33 cellular contexts compared by ENCODE assay signal in the genomic region with DNA sequence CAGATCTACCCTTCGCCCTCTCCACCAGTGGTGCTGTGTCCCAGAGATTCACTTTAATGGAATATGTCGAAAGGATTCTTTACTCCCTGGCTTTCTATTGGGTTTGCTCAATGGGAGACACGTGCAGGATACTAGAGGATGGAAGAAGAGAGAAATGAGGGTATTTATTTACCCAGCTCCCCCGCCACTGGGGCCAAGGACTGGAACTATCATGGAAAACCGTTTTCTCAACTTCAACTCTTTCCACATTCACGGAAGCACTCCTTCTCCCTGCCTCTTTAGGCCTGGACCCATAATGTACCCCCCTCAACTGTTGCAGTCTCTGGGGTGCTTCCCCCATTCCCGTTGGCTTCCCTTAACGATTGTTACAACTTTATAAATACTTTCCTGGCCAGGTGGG. TPM values are rescaled to one million over a fixed set of nuclear protein-coding genes. Genes with fewer than 3 reads are reported as not detected.
DNase-seq lines count a peak whose midpoint lies in the region; ATAC-seq, FAIRE-seq and TF ChIP-seq lines count a peak whose summit lies in the region.
"Had no signal": no experiment of that assay in that cellular context is flagged by ENCODE, and none has a peak within 500 bp of the region (broad histone marks: within the 10 kb centered on the region; RNA-seq: fewer than 3 reads in every experiment).

No MANE protein-coding gene starts in this region.

- H3K4me3 ChIP-seq in RWPE2 (ENCODE audit: severe bottlenecking) = no peak overlapping the region
- no peak overlapping the region for H3K4me3 ChIP-seq in astrocyte (ENCODE audit: insufficient read depth, low read depth, low read length)
- H3K4me3 ChIP-seq: A549; BLaER1; BLaER1 treated with 17β-estradiol and CSF1 and Interleukin-3, amounts not matched to agents 10 nM and 100 nM had no signal

- peak; percentile 51 for DNase-seq in RWPE2 (ENCODE audit: low spot score)
- no peak for DNase-seq in astrocyte (ENCODE audit: low read depth)
- DNase-seq in COLO668 (lab: John Stamatoyannopoulos, UW; ENCODE audit: unreplicated experiment) = no peak
- no peak for DNase-seq in natural killer cell
- DNase-seq: 8988T; ACHN; AML-193; BE2C; C1 segment of cervical spinal cord; Calu3; CD4-positive, alpha-beta memory T cell; CD4-positive, alpha-beta T cell; CD4-positive, CD25-positive, alpha-beta regulatory T cell; CD8-positive, alpha-beta memory T cell; CD8-positive, alpha-beta T cell; COR-L47; DMS 273 treated with DMSO at 0.1 percent for 48 hours; DMS153; DMS53; DMS79; DMS79 treated with DMSO at 0.1 percent for 48 hours; DND-41; EL had no signal

- intact Hi-C loops in natural killer cell (cut with micrococcal nuclease) = no loop called here

- no peak overlapping the region for H3K4me3 Mint-ChIP-seq in astrocyte (ENCODE audit: unreplicated experiment)
- H3K4me3 Mint-ChIP-seq in natural killer cell = no peak overlapping the region
- H3K4me3 Mint-ChIP-seq: B cell; CD14-positive monocyte; CD4-positive, alpha-beta memory T cell; CD4-positive, alpha-beta T cell; CD4-positive, CD25-positive, alpha-beta regulatory T cell; CD8-positive, alpha-beta memory T cell; CD8-positive, alpha-beta T cell had no signal

- H4K20me1 ChIP-seq in astrocyte (ENCODE audit: insufficient read depth, low read length) = no peaks in the 10 kb centered on the region
- H4K20me1 ChIP-seq: BLaER1; BLaER1 treated with 17β-estradiol and CSF1 and Interleukin-3, amounts not matched to agents 10 nM and 100 nM had no signal

- no peaks in the 10 kb centered on the region for H3K27me3 ChIP-seq in RWPE2 (ENCODE audit: insufficient read depth, poor library complexity, severe bottlenecking)
- peaks cover 1% of the 10 kb centered on the region for H3K27me3 ChIP-seq in astrocyte (ENCODE audit: insufficient read depth, low read length)
- H3K27me3 ChIP-seq: BE2C; BLaER1; BLaER1 treated with 17β-estradiol and CSF1 and Interleukin-3, amounts not matched to agents 10 nM and 100 nM had no signal

- no peak for TF ChIP-seq CTCF in RWPE2 (IDR thresholded peaks at IDR 0.05; ENCODE audit: poor library complexity, severe bottlenecking)
- TF ChIP-seq CTCF in astrocyte (IDR thresholded peaks at IDR 0.05; ENCODE audit: insufficient read depth, low read depth, low read length) = no peak
- TF ChIP-seq CTCF in natural killer cell (IDR thresholded peaks at IDR 0.05) = no peak

- no peaks in the 10 kb centered on the region for H3K79me2 ChIP-seq in astrocyte (ENCODE audit: insufficient read depth, low read length)

- H3K27me3 Mint-ChIP-seq in astrocyte (ENCODE audit: low read depth, unreplicated experiment) (peaks cover 5% of the 10 kb centered on the region), natural killer cell (ENCODE audit: low read depth in 2 of 2) (peaks cover 0 to 3% of the 10 kb centered on the region in 2 donors)
- H3K27me3 Mint-ChIP-seq: B cell; CD4-positive, alpha-beta T cell had no signal

- FAIRE-seq in astrocyte (lab: Jason Lieb, UNC) = no peak
- FAIRE-seq: A204.1, A549, D721Med had no signal

- H3K9me3 Mint-ChIP-seq in astrocyte (ENCODE audit: unreplicated experiment) (no peaks in the 10 kb centered on the region), natural killer cell (no peaks in the 10 kb centered on the region)
- H3K9me3 Mint-ChIP-seq: CD4-positive, alpha-beta T cell; CD8-positive, alpha-beta memory T cell; CD8-positive, alpha-beta T cell had no signal

- no peak overlapping the region for H3K9ac ChIP-seq in astrocyte (ENCODE audit: low read length)
- H3K9ac ChIP-seq: BLaER1; BLaER1 treated with 17β-estradiol and CSF1 and Interleukin-3, amounts not matched to agents 10 nM and 100 nM had no signal

- H3K4me2 ChIP-seq in astrocyte (ENCODE audit: low read length) = no peak overlapping the region
- H3K4me2 ChIP-seq: A549; BLaER1; BLaER1 treated with 17β-estradiol and CSF1 and Interleukin-3, amounts not matched to agents 10 nM and 100 nM had no signal

- no peak overlapping the region for H3K27ac ChIP-seq in RWPE2 (ENCODE audit: poor library complexity, severe bottlenecking)
- no peak overlapping the region for H3K27ac ChIP-seq in astrocyte (ENCODE audit: low read depth, low read length)
- H3K27ac ChIP-seq: 22Rv1; A549; BLaER1; BLaER1 treated with 17β-estradiol and CSF1 and Interleukin-3, amounts not matched to agents 10 nM and 100 nM; C4-2B had no signal

- H2AFZ ChIP-seq in astrocyte (ENCODE audit: low read depth, low read length) = no peak overlapping the region

- no peaks in the 10 kb centered on the region for H3K9me3 ChIP-seq in RWPE2 (ENCODE audit: severe bottlenecking)
- H3K9me3 ChIP-seq in astrocyte (ENCODE audit: insufficient read depth, low read depth, low read length) = no peaks in the 10 kb centered on the region
- H3K9me3 ChIP-seq: BE2C, Caco-2 had no signal

- H3K27ac Mint-ChIP-seq in astrocyte (ENCODE audit: unreplicated experiment) = peak overlapping the region; percentile 6
- H3K27ac Mint-ChIP-seq in natural killer cell = no peak overlapping the region
- H3K27ac Mint-ChIP-seq: B cell; CD14-positive monocyte; CD4-positive, alpha-beta memory T cell; CD4-positive, alpha-beta T cell; CD4-positive, CD25-positive, alpha-beta regulatory T cell; CD8-positive, alpha-beta memory T cell; CD8-positive, alpha-beta T cell had no signal

- no peak for ATAC-seq in RWPE2 (ENCODE audit: low read depth)
- no peak for ATAC-seq in natural killer cell
- ATAC-seq: A549; CD8-positive, alpha-beta T cell had no signal

- H3K36me3 Mint-ChIP-seq in astrocyte (ENCODE audit: low read depth, unreplicated experiment) (no peaks in the 10 kb centered on the region), natural killer cell (no peaks in the 10 kb centered on the region)
- H3K36me3 Mint-ChIP-seq: CD14-positive monocyte; CD4-positive, alpha-beta memory T cell; CD4-positive, CD25-positive, alpha-beta regulatory T cell; CD8-positive, alpha-beta memory T cell; CD8-positive, alpha-beta T cell had no signal

- H3K36me3 ChIP-seq in RWPE2 (ENCODE audit: low read depth) = no peaks in the 10 kb centered on the region
- no peaks in the 10 kb centered on the region for H3K36me3 ChIP-seq in astrocyte (ENCODE audit: insufficient read depth, low read length)
- H3K36me3 ChIP-seq: BE2C; BLaER1; BLaER1 treated with 17β-estradiol and CSF1 and Interleukin-3, amounts not matched to agents 10 nM and 100 nM had no signal

- H3K4me1 ChIP-seq in RWPE2 (ENCODE audit: insufficient read depth, poor library complexity, severe bottlenecking) = no peaks in the 10 kb centered on the region
- H3K4me1 ChIP-seq in astrocyte (ENCODE audit: insufficient read depth, low read length) = no peaks in the 10 kb centered on the region
- H3K4me1 ChIP-seq: A549, BE2C, BLaER1, Caco-2 had no signal

- H3K4me1 Mint-ChIP-seq in astrocyte (ENCODE audit: low read depth, unreplicated experiment) (no peaks in the 10 kb centered on the region), natural killer cell (no peaks in the 10 kb centered on the region)
- H3K4me1 Mint-ChIP-seq: B cell; CD4-positive, alpha-beta memory T cell; CD4-positive, CD25-positive, alpha-beta regulatory T cell; CD8-positive, alpha-beta memory T cell had no signal

RNA-seq across cellular contexts. Expression of a gene that starts 26.6 kb away (rescaled TPM):
- total RNA-seq in astrocyte = 90.5 and 105 TPM in 2 replicates
- 100 to 1,000 TPM; 194 to 204 (median 198) TPM for total RNA-seq in natural killer cell
